In genomic region chr1:111739222-111739983, GRCh38 we compare ENCODE assay signal across 8 cellular contexts. TPM values are rescaled to one million over a fixed set of nuclear protein-coding genes. Genes with fewer than 3 reads are reported as not detected.
DNase-seq lines count a peak whose midpoint lies in the region; FAIRE-seq lines count a peak whose summit lies in the region.

Gene INKA2 (minus strand): TSS chr1:111739395. CDS start chr1:111739242, 153 bp downstream.

- H3K27ac ChIP-seq in neuronal stem cell (replicated peaks; ENCODE audit: low read length): peak within 1 kb of the TSS; percentile 90
- peak within 1 kb of the TSS; percentile 83 for H3K27ac ChIP-seq in temporal lobe (ENCODE audit: low read depth, low read length)

- H2AK5ac ChIP-seq in neuronal stem cell (ENCODE audit: low read depth, low read length): peak within 1 kb of the TSS; percentile 57

- peaks cover 27 to 36% of the 10 kb centered on the region in 2 donors for H3K4me1 ChIP-seq in neuronal stem cell (ENCODE audit: control insufficient read depth in 2 of 2, insufficient read depth in 1 of 2, low read depth in 1 of 2, low read length in 2 of 2)

- peak; percentile 81 for DNase-seq in GDM1 (lab: John Stamatoyannopoulos, UW)
- peak; percentile 96 for DNase-seq in H7
- peak; percentile 91 for DNase-seq in LoVo (ENCODE audit: low spot score)
- peak; percentile 90 to 93 for DNase-seq in SHP77 (lab: John Stamatoyannopoulos, UW)
- peak in 3 of 4 experiments; percentile 13 to 42 (median 33) for DNase-seq in activated naive CD4-positive, alpha-beta T cell (lab: John Stamatoyannopoulos, UW)
- peak; percentile 80 to 84 for DNase-seq in frontal cortex (ENCODE audit: low spot score in 2 of 2)
- DNase-seq in neuronal stem cell (ENCODE audit: low spot score): peak; percentile 88

- H4K8ac ChIP-seq in neuronal stem cell (ENCODE audit: low read depth, low read length): no peak within 1 kb of the TSS

- peaks cover 4% of the 10 kb centered on the region for H3K79me1 ChIP-seq in neuronal stem cell (ENCODE audit: low read depth, low read length)

- peak within 1 kb of the TSS; percentile 84 for H2BK5ac ChIP-seq in neuronal stem cell (ENCODE audit: low read length)

- no peak for FAIRE-seq in frontal cortex (lab: Jason Lieb, UNC)

- no CpG with 5 or more reads among the region's 65 CpGs for WGBS in neuronal stem cell (ENCODE audit: extremely low coverage in 2 of 2, insufficient read length in 2 of 2, insufficient replicate concordance in 1 of 2), 2 donors

- H3K9ac ChIP-seq in neuronal stem cell (ENCODE audit: low read depth, low read length, poor library complexity): peak within 1 kb of the TSS; percentile 78

- H3K9me3 ChIP-seq in neuronal stem cell (replicated peaks in 1 of 2; ENCODE audit: control insufficient read depth in 2 of 2, insufficient read depth in 1 of 2, low read depth in 1 of 2, low read length in 2 of 2): no peaks in the 10 kb centered on the region

- peak within 1 kb of the TSS; percentile 42 for H3K14ac ChIP-seq in neuronal stem cell (ENCODE audit: low read length)

- peak within 1 kb of the TSS; percentile 46 for H3K23ac ChIP-seq in neuronal stem cell (ENCODE audit: low read depth, low read length, poor library complexity)

- H3K36me3 ChIP-seq in H7 (replicated peaks; ENCODE audit: control insufficient read depth, insufficient read depth, low read length) (no peaks in the 10 kb centered on the region; the same call in 1 of the 2 replicates), neuronal stem cell (replicated peaks in 1 of 2; ENCODE audit: control insufficient read depth in 2 of 2, insufficient read depth in 2 of 2, low read length in 2 of 2) (no peaks in the 10 kb centered on the region)

- H3K4me3 ChIP-seq in H7 (ENCODE audit: insufficient read depth, low read depth, low read length): peak within 1 kb of the TSS; percentile 71
- peak within 1 kb of the TSS; percentile 55 to 78 for H3K4me3 ChIP-seq in neuronal stem cell (ENCODE audit: low read length in 2 of 2)

- H3K27me3 ChIP-seq in H7 (ENCODE audit: control insufficient read depth, insufficient read depth, low read length) (peaks cover 25% of the 10 kb centered on the region), neuronal stem cell (ENCODE audit: control insufficient read depth in 3 of 3, insufficient read depth in 3 of 3, low read depth in 1 of 3, low read length in 3 of 3) (peaks cover 0 to 2% (median 0%) of the 10 kb centered on the region in 3 experiments)

- peak within 1 kb of the TSS; percentile 98 for H3K4me2 ChIP-seq in neuronal stem cell (ENCODE audit: insufficient read depth, low read length, poor library complexity, severe bottlenecking)

- no peak within 1 kb of the TSS for H3K4ac ChIP-seq in neuronal stem cell (ENCODE audit: low read length)

- H3K18ac ChIP-seq in neuronal stem cell (ENCODE audit: low read length): peak within 1 kb of the TSS; percentile 96

- H2BK120ac ChIP-seq in neuronal stem cell (ENCODE audit: low read depth, low read length): peak within 1 kb of the TSS; percentile 70

- peak within 1 kb of the TSS; percentile 80 for H4K91ac ChIP-seq in neuronal stem cell (ENCODE audit: low read depth, low read length, poor library complexity)

- peak within 1 kb of the TSS; percentile 94 for H2AFZ ChIP-seq in neuronal stem cell (ENCODE audit: low read length)

- H2BK12ac ChIP-seq in neuronal stem cell (ENCODE audit: low read length): no peak within 1 kb of the TSS

- no peak within 1 kb of the TSS for H2BK15ac ChIP-seq in neuronal stem cell (ENCODE audit: low read length)

RNA-seq across cellular contexts. Expression of gene INKA2, which starts in this region (rescaled TPM):
- 0.83 and 1.1 TPM in 2 replicates for total RNA-seq in H7 (2014; rRNA removed; shearing (Covaris generic))
- total RNA-seq in frontal cortex (4.5 TPM), temporal lobe (2.7 TPM)
- 2.6 TPM for polyA plus RNA-seq in neuronal stem cell (2013, experiment 1 of 2)
- 2.6 TPM for polyA plus RNA-seq in neuronal stem cell (2013, experiment 2 of 2)

Comparison
In these comparisons a context has a peak if more than half of its experiments do, and no peak if none do; other contexts are left out.
1. Peak in every context shown above with its lines: DNase-seq, H3K4me3 ChIP-seq and H3K27ac ChIP-seq.
2. DNase-seq: peak in every context shown above with its lines; median percentile 96 in H7; 92 in SHP77; 91 in LoVo; 88 in neuronal stem cell; 82 in frontal cortex; 81 in GDM1; 33 in activated naive CD4-positive, alpha-beta T cell.